Comparison of ENCODE assay signal across 10 cellular contexts in the genomic region with DNA sequence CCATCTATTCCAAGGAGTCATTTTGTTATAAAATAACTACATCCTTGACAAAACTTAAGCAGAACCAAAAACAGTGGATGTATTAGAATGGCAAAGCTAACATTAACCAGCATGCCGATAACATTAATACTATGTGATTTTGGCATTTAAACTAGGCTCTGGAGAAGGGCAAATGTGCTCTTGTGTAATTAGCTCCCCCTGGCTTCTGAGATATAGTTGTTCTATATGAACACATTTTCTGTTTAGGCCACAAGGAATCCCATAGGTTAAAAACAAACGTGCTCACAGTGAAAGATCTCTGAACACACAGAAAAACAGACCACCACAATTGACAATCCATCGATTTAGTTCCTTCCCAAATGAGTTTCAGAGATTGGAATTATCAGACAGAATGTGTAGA. TPM values are rescaled to one million over a fixed set of nuclear protein-coding genes. Genes with fewer than 3 reads are reported as not detected.
DNase-seq lines count a peak whose midpoint lies in the region; ATAC-seq and TF ChIP-seq lines count a peak whose summit lies in the region.
"Had no signal": no experiment of that assay in that cellular context is flagged by ENCODE, and none has a peak within 500 bp of the region (broad histone marks: within the 10 kb centered on the region; RNA-seq: fewer than 3 reads in every experiment).

No MANE protein-coding gene starts in this region.

- no peak for ATAC-seq in stimulated activated naive CD8-positive, alpha-beta T cell treated with anti-CD3 and anti-CD28 coated beads, Interleukin-15, amount 100 ng/mL, for 72 hours
- no peak for ATAC-seq in GM18861 (IDR thresholded peaks at IDR 0.05; ENCODE audit: unreplicated experiment)
- ATAC-seq in GM19452 (IDR thresholded peaks at IDR 0.05; ENCODE audit: unreplicated experiment): no peak

- no peaks in the 10 kb centered on the region for H3K9me3 Mint-ChIP-seq in stimulated activated naive CD8-positive, alpha-beta T cell treated with anti-CD3 and anti-CD28 coated beads, Interleukin-15, Interleukin-2, amounts not matched to agents 100 ng/mL and 50 ng/mL, for 24 hours
- H3K9me3 Mint-ChIP-seq in stimulated activated naive CD8-positive, alpha-beta T cell treated with anti-CD3 and anti-CD28 coated beads, Interleukin-15, amount 100 ng/mL, for 72 hours: no peaks in the 10 kb centered on the region

- no TSS peak for BruUV-seq in OCI-LY7 (replicated peaks; lab: Mats Ljungman, UMichigan)

- H3K36me3 ChIP-seq in OCI-LY7 (ENCODE audit: insufficient read depth, low read length) (peaks cover 6% of the 10 kb centered on the region; the same call in 1 of the 2 replicates), esophagus squamous epithelium (peaks cover 0 to 15% (median 0%) of the 10 kb centered on the region in 3 donors)

- CTCF ChIA-PET in OCI-LY7 (lab: Charles Lee; ENCODE audit: unreplicated experiment): no interaction called here

- 66 to 69% methylated on average over 3 of the region's 3 CpGs for WGBS in esophagus squamous epithelium, 2 donors

- TF ChIP-seq POLR2A in esophagus squamous epithelium (IDR thresholded peaks at IDR 0.05): no peak

- H3K79me2 ChIP-seq in OCI-LY7 (ENCODE audit: insufficient read depth, low read depth, low read length): peaks cover 19% of the 10 kb centered on the region; the same call in 1 of the 2 replicates

- H3K27ac ChIP-seq in OCI-LY7 (ENCODE audit: low read depth, low read length, poor library complexity, severe bottlenecking): no peak overlapping the region
- H3K27ac ChIP-seq in esophagus squamous epithelium: no peak overlapping the region

- H3K4me3 ChIP-seq in OCI-LY7 (ENCODE audit: low read depth, low read length, poor library complexity, severe bottlenecking) (no peak overlapping the region), esophagus squamous epithelium (no peak overlapping the region)

- H3K9me3 ChIP-seq in OCI-LY7 (ENCODE audit: low read length) (no peaks in the 10 kb centered on the region), esophagus squamous epithelium (no peaks in the 10 kb centered on the region)

- H2AFZ ChIP-seq in OCI-LY7 (ENCODE audit: low read length): no peak overlapping the region

- no peaks in the 10 kb centered on the region for H3K9me2 ChIP-seq in OCI-LY7 (ENCODE audit: insufficient read depth, low read length)

- no peak overlapping the region for H3K4me2 ChIP-seq in OCI-LY7 (ENCODE audit: low read length)

- H3K36me3 Mint-ChIP-seq in stimulated activated naive CD8-positive, alpha-beta T cell treated with anti-CD3 and anti-CD28 coated beads, Interleukin-15, Interleukin-2, amounts not matched to agents 100 ng/mL and 50 ng/mL, for 24 hours (ENCODE audit: low read depth): no peaks in the 10 kb centered on the region

- POLR2A ChIA-PET in OCI-LY7 (lab: Charles Lee): no interaction called here

- intact Hi-C loops in OCI-LY7 (cut with micrococcal nuclease; ENCODE audit: unreplicated experiment): no loop called here
- intact Hi-C loops in esophagus squamous epithelium (cut with DNase I): no loop called here

- no peaks in the 10 kb centered on the region for H3K4me1 ChIP-seq in OCI-LY7 (ENCODE audit: insufficient read depth, low read length, poor library complexity, severe bottlenecking)
- H3K4me1 ChIP-seq in esophagus squamous epithelium: no peaks in the 10 kb centered on the region

- no peak for DNase-seq in stimulated activated naive CD8-positive, alpha-beta T cell treated with anti-CD3 and anti-CD28 coated beads, Interleukin-15, amount 100 ng/mL, for 72 hours
- DNase-seq in OCI-LY7 (ENCODE audit: low spot score) (peak; percentile 30), esophagus squamous epithelium (lab: John Stamatoyannopoulos, UW) (no peak), Ammon's horn (ENCODE audit: low spot score) (no peak), hippocampal formation (lab: John Stamatoyannopoulos, UW) (no peak)
- DNase-seq: effector CD4-positive, alpha-beta T cell; T-helper 9 cell had no signal

- H4K20me1 ChIP-seq in OCI-LY7 (ENCODE audit: insufficient read depth, low read length): peaks cover 4% of the 10 kb centered on the region; the same call in 1 of the 2 replicates

- H3K27me3 ChIP-seq in esophagus squamous epithelium: no peaks in the 10 kb centered on the region

- H3K4me1 Mint-ChIP-seq in stimulated activated naive CD8-positive, alpha-beta T cell treated with anti-CD3 and anti-CD28 coated beads, Interleukin-15, Interleukin-2, amounts not matched to agents 100 ng/mL and 50 ng/mL, for 24 hours (ENCODE audit: low read depth): peaks cover 3% of the 10 kb centered on the region
- peaks cover 4% of the 10 kb centered on the region for H3K4me1 Mint-ChIP-seq in stimulated activated naive CD8-positive, alpha-beta T cell treated with anti-CD3 and anti-CD28 coated beads, Interleukin-15, amount 100 ng/mL, for 72 hours

- H3K4me3 Mint-ChIP-seq in stimulated activated naive CD8-positive, alpha-beta T cell treated with anti-CD3 and anti-CD28 coated beads, Interleukin-15, Interleukin-2, amounts not matched to agents 100 ng/mL and 50 ng/mL, for 24 hours: no peak overlapping the region
- no peak overlapping the region for H3K4me3 Mint-ChIP-seq in stimulated activated naive CD8-positive, alpha-beta T cell treated with anti-CD3 and anti-CD28 coated beads, Interleukin-15, amount 100 ng/mL, for 72 hours

- peak overlapping the region; percentile 7 for H3K27ac Mint-ChIP-seq in stimulated activated naive CD8-positive, alpha-beta T cell treated with anti-CD3 and anti-CD28 coated beads, Interleukin-15, Interleukin-2, amounts not matched to agents 100 ng/mL and 50 ng/mL, for 24 hours
- peak overlapping the region in 1 of 2 donors; percentile 61 for H3K27ac Mint-ChIP-seq in stimulated activated naive CD8-positive, alpha-beta T cell treated with anti-CD3 and anti-CD28 coated beads, Interleukin-15, amount 100 ng/mL, for 72 hours

- H3K27me3 Mint-ChIP-seq in stimulated activated naive CD8-positive, alpha-beta T cell treated with anti-CD3 and anti-CD28 coated beads, Interleukin-15, Interleukin-2, amounts not matched to agents 100 ng/mL and 50 ng/mL, for 24 hours: no peaks in the 10 kb centered on the region
- H3K27me3 Mint-ChIP-seq in stimulated activated naive CD8-positive, alpha-beta T cell treated with anti-CD3 and anti-CD28 coated beads, Interleukin-15, amount 100 ng/mL, for 72 hours: no peaks in the 10 kb centered on the region

- TF ChIP-seq CTCF in OCI-LY7 (conservative IDR thresholded peaks at IDR 0.05; ENCODE audit: low read length): peak; percentile 68
- peak in 4 of 6 experiments; percentile 6 to 38 (median 31) for TF ChIP-seq CTCF in esophagus squamous epithelium (IDR thresholded peaks at IDR 0.05)

RNA-seq across cellular contexts. Expression of gene TARS2, which starts 57.4 kb away (rescaled TPM):
- total RNA-seq in OCI-LY7 (2014; rRNA removed; shearing (Covaris generic)): 29.4 and 42.0 TPM in 2 replicates
- total RNA-seq in OCI-LY7 (2022): 55.3 and 62.5 TPM in 2 replicates
- 10 to 100 TPM; 10.5 to 16.5 (median 13.7) TPM for total RNA-seq in esophagus squamous epithelium
